8 cellular contexts compared by ENCODE assay signal in the genomic region with DNA sequence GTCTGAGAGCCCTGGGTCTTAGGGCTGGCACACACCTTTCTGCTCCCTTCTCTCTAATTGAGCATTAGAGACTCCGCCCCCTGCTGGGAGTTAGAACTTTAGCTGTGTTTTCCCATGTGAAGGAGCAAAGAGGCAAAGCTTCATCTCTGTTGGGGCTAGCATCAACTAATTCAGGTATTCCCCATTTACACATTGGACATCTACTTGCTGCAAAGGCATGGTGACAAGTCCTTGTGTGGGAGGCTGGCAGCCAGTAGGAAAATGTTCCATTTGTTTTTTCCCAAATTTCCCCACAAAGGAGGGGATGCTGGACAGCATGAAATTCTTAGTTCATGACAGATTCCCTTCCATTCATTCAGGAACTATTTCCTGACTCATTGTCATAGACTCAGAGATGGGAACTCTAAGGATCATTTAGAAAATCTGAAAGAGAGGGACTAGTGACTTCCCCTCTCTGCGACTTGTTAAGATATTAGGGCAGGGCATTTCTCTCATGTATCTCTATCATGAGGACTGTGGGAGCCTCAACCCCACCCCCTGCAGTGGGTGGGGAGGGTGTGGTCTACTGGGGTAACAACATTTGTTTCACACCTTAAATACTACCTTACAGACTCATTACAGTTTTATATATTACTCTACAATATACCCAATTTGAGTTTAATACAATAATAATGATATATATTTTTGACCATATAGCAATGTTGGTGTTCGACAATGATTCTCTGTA. TPM values are rescaled to one million over a fixed set of nuclear protein-coding genes. Genes with fewer than 3 reads are reported as not detected.
DNase-seq lines count a peak whose midpoint lies in the region; TF ChIP-seq lines count a peak whose summit lies in the region.

No MANE protein-coding gene starts in this region.

- no peaks in the 10 kb centered on the region for H3K36me3 ChIP-seq in OCI-LY1 (ENCODE audit: insufficient read depth, low read length)
- H3K36me3 ChIP-seq in trophoblast cell (ENCODE audit: control insufficient read depth in 1 of 2, insufficient read depth in 2 of 2, low read length in 2 of 2), result no peaks in the 10 kb centered on the region
- no peaks in the 10 kb centered on the region for H3K36me3 ChIP-seq in right atrium auricular region

- H3K4me3 ChIP-seq in OCI-LY1 (ENCODE audit: low read depth, low read length, poor library complexity, severe bottlenecking), result no peak overlapping the region
- H3K4me3 ChIP-seq in cardiac fibroblast (replicated peaks in 1 of 2; ENCODE audit: low read depth in 2 of 2, low read length in 2 of 2), result peak overlapping the region in 1 of 2 donors; percentile 8
- no peak overlapping the region for H3K4me3 ChIP-seq in trophoblast cell (ENCODE audit: low read depth, low read length)
- no peak overlapping the region for H3K4me3 ChIP-seq in right atrium auricular region

- H4K8ac ChIP-seq in trophoblast cell (ENCODE audit: low read depth, low read length), result no peak overlapping the region

- H3K4ac ChIP-seq in trophoblast cell (ENCODE audit: low read depth, low read length), result no peak overlapping the region

- DNase-seq in Daoy (ENCODE audit: low read depth) (peak; percentile 75), cardiac fibroblast (ENCODE audit: low read depth in 2 of 2) (peak; percentile 44 to 82), trophoblast cell (peak; percentile 34 to 71), germinal center (ENCODE audit: low spot score) (no peak), NCI-H1436 treated with DMSO at 0.1 percent for 48 hours (lab: John Stamatoyannopoulos, UW) (no peak), NOMO-1 (lab: John Stamatoyannopoulos, UW; ENCODE audit: unreplicated experiment in 2 of 2) (no peak), right atrium auricular region (ENCODE audit: low spot score) (no peak)

- no peak overlapping the region for H2AK5ac ChIP-seq in trophoblast cell (ENCODE audit: low read length)

- H2BK120ac ChIP-seq in trophoblast cell (ENCODE audit: insufficient read depth, low read length, poor library complexity), result no peak overlapping the region

- H3K4me2 ChIP-seq in OCI-LY1 (ENCODE audit: low read length) (no peak overlapping the region), trophoblast cell (ENCODE audit: low read length) (no peak overlapping the region)

- H3K9ac ChIP-seq in OCI-LY1 (ENCODE audit: low read length) (no peak overlapping the region), trophoblast cell (ENCODE audit: low read length) (no peak overlapping the region)

- no peaks in the 10 kb centered on the region for H3K79me2 ChIP-seq in OCI-LY1 (ENCODE audit: insufficient read depth, low read length)
- H3K79me2 ChIP-seq in trophoblast cell (ENCODE audit: control insufficient read depth, insufficient read depth, low read length, poor library complexity), result peaks cover 2% of the 10 kb centered on the region

- H2AFZ ChIP-seq in OCI-LY1 (ENCODE audit: low read length) (no peak overlapping the region), trophoblast cell (ENCODE audit: insufficient read depth, low read length, poor library complexity) (no peak overlapping the region)

- H3K27ac ChIP-seq in OCI-LY1 (ENCODE audit: low read depth, low read length, poor library complexity, severe bottlenecking) (no peak overlapping the region), trophoblast cell (ENCODE audit: low read depth, low read length) (no peak overlapping the region), right atrium auricular region (no peak overlapping the region)

- no peaks in the 10 kb centered on the region for H4K20me1 ChIP-seq in OCI-LY1 (ENCODE audit: insufficient read depth, low read length)

- H3K23ac ChIP-seq in trophoblast cell (ENCODE audit: low read length), result no peak overlapping the region

- H3K4me1 ChIP-seq in OCI-LY1 (ENCODE audit: insufficient read depth, low read length, severe bottlenecking) (no peaks in the 10 kb centered on the region), trophoblast cell (ENCODE audit: control insufficient read depth in 1 of 2, insufficient read depth in 2 of 2, low read length in 2 of 2) (peaks cover 9 to 10% of the 10 kb centered on the region in 2 experiments), right atrium auricular region (peaks cover 0 to 33% of the 10 kb centered on the region in 2 donors)

- H3K27me3 ChIP-seq in OCI-LY1 (ENCODE audit: insufficient read depth, low read length), result no peaks in the 10 kb centered on the region
- H3K27me3 ChIP-seq in trophoblast cell (ENCODE audit: insufficient read depth, low read length), result peaks cover 21% of the 10 kb centered on the region
- H3K27me3 ChIP-seq in right atrium auricular region, result no peaks in the 10 kb centered on the region

- no CpG with 5 or more reads among the region's 3 CpGs for WGBS in trophoblast cell (ENCODE audit: extremely low coverage, insufficient coverage, insufficient read length)

- H3K9me3 ChIP-seq in OCI-LY1 (ENCODE audit: low read length) (no peaks in the 10 kb centered on the region), trophoblast cell (ENCODE audit: insufficient read depth, low read depth, low read length) (peaks cover 8% of the 10 kb centered on the region), right atrium auricular region (no peaks in the 10 kb centered on the region)

- no peaks in the 10 kb centered on the region for H3K9me2 ChIP-seq in OCI-LY1 (ENCODE audit: low read depth, low read length)

- TF ChIP-seq CTCF in OCI-LY1 (IDR thresholded peaks at IDR 0.05; ENCODE audit: low read length) (peak; percentile 28; the same call in 1 of the 2 replicates), cardiac fibroblast (IDR thresholded peaks at IDR 0.05; ENCODE audit: low read depth, low read length) (peak; percentile 18), right atrium auricular region (IDR thresholded peaks at IDR 0.05) (no peak)

- H2BK5ac ChIP-seq in trophoblast cell (ENCODE audit: low read depth, low read length, poor library complexity), result no peak overlapping the region

- H2BK12ac ChIP-seq in trophoblast cell (ENCODE audit: low read length), result no peak overlapping the region

- no peaks in the 10 kb centered on the region for H3K79me1 ChIP-seq in trophoblast cell (ENCODE audit: low read length)

- no peak overlapping the region for H3K18ac ChIP-seq in trophoblast cell (ENCODE audit: low read length)

- H4K91ac ChIP-seq in trophoblast cell (ENCODE audit: low read depth, low read length), result no peak overlapping the region

- H3K14ac ChIP-seq in trophoblast cell (ENCODE audit: low read length), result no peak overlapping the region

- H3F3A ChIP-seq in OCI-LY1 (ENCODE audit: insufficient read depth, low read length), result no peaks in the 10 kb centered on the region

- H4K12ac ChIP-seq in trophoblast cell (ENCODE audit: low read depth, low read length), result no peak overlapping the region

RNA-seq across cellular contexts. Expression of a gene that starts 3.7 kb away (rescaled TPM):
- 149 and 200 TPM in 2 replicates for total RNA-seq in Daoy (2014; rRNA removed; shearing (Covaris generic))
- polyA plus RNA-seq in trophoblast cell (2013), result 15.1 and 16.7 TPM in 2 replicates
- total RNA-seq in right atrium auricular region, result 10 to 100 TPM; 26.8 to 37.3 TPM

Comparison
In these comparisons a context has a peak if more than half of its experiments do, and no peak if none do; other contexts are left out.
1. DNase-seq: peak in Daoy (single experiment), cardiac fibroblast (2 of 2) and trophoblast cell (2 of 2); none in germinal center (single experiment), NCI-H1436 treated with DMSO at 0.1 percent for 48 hours (single experiment), NOMO-1 (0 of 2) and right atrium auricular region (single experiment).
2. CTCF ChIP-seq: peak in OCI-LY1 (single experiment) and cardiac fibroblast (single experiment); none in right atrium auricular region (0 of 2).